ENCODE assay signal across 23 cellular contexts in genomic region chr1:88885933-88886332, GRCh38.
"Had no signal": no experiment of that assay in that cellular context is flagged by ENCODE, and none has a peak within 500 bp of the region (broad histone marks: within the 10 kb centered on the region; RNA-seq: fewer than 3 reads in every experiment).

No MANE protein-coding gene starts in this region.

- FAIRE-seq: HTR-8/SVneo had no signal

- DNase-seq: Kasumi-1; MM.1S; NCI-H1092 treated with DMSO at 0.1 percent for 48 hours; NCI-H1436; NCI-H187; NCI-H2029; NCI-H2081 treated with DMSO at 0.1 percent for 48 hours; NCI-H2171; NCI-H226; NCI-H446; NCI-H510A; NCI-H524 treated with DMSO at 0.1 percent for 48 hours; NCI-H69; NCI-H774; NK-92 treated with Interleukin-12 subunit alpha and Interleukin-12 subunit beta, amount 100 ng/mL, for 24 hours; PC-3; SHP77; SK-N-SH had no signal

- H3K27ac ChIP-seq: HL-60, KMS-11, RWPE1 had no signal

- ATAC-seq: Panc1, PC-3 had no signal

- H3K9me3 ChIP-seq: SK-N-SH had no signal

- H3K9ac ChIP-seq: KMS-11, SK-N-SH had no signal

- H3K4me2 ChIP-seq: KMS-11, SK-N-SH had no signal
